In the genomic region with DNA sequence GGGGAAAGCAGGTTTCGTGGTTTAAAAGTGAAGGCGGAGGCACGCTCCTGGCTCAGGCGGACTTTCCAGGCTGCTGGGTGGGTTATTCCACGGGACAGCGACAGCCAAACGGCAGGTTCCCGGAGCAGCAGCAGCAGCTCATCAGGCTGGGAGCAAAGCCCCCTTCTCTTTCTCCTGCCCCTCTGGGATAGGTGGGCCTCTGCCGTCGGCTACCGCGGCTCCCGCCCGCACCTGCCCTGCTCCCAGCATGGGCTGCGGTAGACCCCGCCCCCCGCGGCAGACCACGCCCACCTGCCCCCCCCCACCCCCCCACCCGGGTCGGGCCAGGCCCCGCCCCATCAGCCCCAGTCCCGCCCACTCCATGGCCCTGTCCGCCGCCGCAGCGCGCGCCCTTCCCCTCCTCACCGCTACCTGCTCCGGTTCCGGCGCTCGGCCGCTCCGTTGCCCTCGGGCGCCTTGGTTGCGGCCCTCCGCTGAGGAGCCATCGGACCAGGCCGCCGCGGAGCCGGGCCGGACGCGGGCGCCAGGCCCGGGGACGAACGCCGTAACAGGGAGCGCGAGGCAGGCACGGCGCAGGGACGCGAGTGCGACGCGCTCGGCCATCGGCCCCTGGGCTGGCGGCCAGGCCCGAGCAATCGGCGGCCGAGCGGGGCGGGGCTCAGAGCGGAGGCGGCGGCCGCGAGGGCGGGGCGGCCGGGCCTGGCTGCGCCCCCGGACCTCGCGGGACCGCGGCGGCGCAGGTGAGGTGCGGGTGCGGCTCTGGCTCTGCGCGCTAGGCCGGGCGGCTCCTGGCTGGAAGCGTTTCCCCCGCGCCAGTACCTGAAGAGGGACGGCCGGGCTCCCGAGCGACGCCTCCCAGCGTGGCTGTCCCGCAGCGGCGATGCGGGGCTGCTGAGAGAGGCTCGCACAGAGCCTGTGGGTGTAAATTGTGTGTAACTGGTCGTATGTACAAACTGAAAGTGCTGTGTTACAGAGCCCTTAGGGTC, we compare ENCODE assay signal across 1 cellular context.
TF ChIP-seq lines count a peak whose summit lies in the region.

A gene (plus strand): TSS at position 347 of the 986 bp plus-strand sequence. CDS start 1,453 bp downstream, outside the sequence.
A gene with protein sequence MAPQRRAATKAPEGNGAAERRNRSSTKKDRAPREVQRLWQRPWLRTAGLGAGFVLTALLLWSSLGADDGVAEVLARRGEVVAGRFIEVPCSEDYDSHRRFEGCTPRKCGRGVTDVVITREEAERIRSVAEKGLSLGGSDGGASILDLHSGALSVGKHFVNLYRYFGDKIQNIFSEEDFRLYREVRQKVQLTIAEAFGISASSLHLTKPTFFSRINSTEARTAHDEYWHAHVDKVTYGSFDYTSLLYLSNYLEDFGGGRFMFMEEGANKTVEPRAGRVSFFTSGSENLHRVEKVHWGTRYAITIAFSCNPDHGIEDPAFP (minus strand): TSS at position 586 of the 986 bp plus-strand sequence. CDS start 101 bp downstream, at position 485.

TF ChIP-seq in HepG2, 621 proteins besides CTCF, POLR2A, EP300 and RAD21 (continued from another document and continues in another):
- TF ChIP-seq, protein P1, sequence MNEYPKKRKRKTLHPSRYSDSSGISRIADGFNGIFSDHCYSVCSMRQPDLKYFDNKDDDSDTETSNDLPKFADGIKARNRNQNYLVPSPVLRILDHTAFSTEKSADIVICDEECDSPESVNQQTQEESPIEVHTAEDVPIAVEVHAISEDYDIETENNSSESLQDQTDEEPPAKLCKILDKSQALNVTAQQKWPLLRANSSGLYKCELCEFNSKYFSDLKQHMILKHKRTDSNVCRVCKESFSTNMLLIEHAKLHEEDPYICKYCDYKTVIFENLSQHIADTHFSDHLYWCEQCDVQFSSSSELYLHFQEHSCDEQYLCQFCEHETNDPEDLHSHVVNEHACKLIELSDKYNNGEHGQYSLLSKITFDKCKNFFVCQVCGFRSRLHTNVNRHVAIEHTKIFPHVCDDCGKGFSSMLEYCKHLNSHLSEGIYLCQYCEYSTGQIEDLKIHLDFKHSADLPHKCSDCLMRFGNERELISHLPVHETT (CRISPR knock-in tag; conservative IDR thresholded peaks at IDR 0.05), result peak; percentile 75; the same call in 1 of the 2 replicates
- TF ChIP-seq ZNF367 (CRISPR knock-in tag; IDR thresholded peaks at IDR 0.05; ENCODE audit: borderline replicate concordance) (no peak), FOXA3 (CRISPR knock-in tag; IDR thresholded peaks at IDR 0.05) (peak; percentile 28; the same call in 1 of the 2 replicates), ZNF879 (CRISPR knock-in tag; IDR thresholded peaks at IDR 0.05) (no peak), GTF2F1 (IDR thresholded peaks at IDR 0.05; ENCODE audit: low read length) (no peak), TBP (CRISPR knock-in tag; IDR thresholded peaks at IDR 0.05) (0 out of 2 replicates have a peak, but pooled peaks have one; percentile 30), ZNF543 (CRISPR knock-in tag; IDR thresholded peaks at IDR 0.05) (peak; percentile 47; the same call in 1 of the 2 replicates), ATRX (CRISPR knock-in tag; IDR thresholded peaks at IDR 0.05; ENCODE audit: borderline replicate concordance) (no peak), REXO4 (CRISPR knock-in tag; IDR thresholded peaks at IDR 0.05; ENCODE audit: borderline replicate concordance) (peak; percentile 17; the same call in 1 of the 2 replicates), RFX5 (IDR thresholded peaks at IDR 0.05; ENCODE audit: low read depth, low read length) (no peak), ZNF780A (CRISPR knock-in tag; IDR thresholded peaks at IDR 0.05) (no peak), ZMAT3 (CRISPR knock-in tag; conservative IDR thresholded peaks at IDR 0.05) (peak; percentile 85; the same call in 1 of the 2 replicates), ZNF292 (CRISPR knock-in tag; IDR thresholded peaks at IDR 0.05; ENCODE audit: borderline replicate concordance, low read depth) (no peak), RFX1 (IDR thresholded peaks at IDR 0.05) (no peak), ESRRA (CRISPR knock-in tag; IDR thresholded peaks at IDR 0.05; ENCODE audit: low read depth) (no peak), RFX3 (CRISPR knock-in tag; IDR thresholded peaks at IDR 0.05) (no peak), MZF1 (CRISPR knock-in tag; IDR thresholded peaks at IDR 0.05; ENCODE audit: borderline replicate concordance) (no peak), KMT2A (CRISPR knock-in tag; IDR thresholded peaks at IDR 0.05) (peak; percentile 85), MEIS1 (CRISPR knock-in tag; IDR thresholded peaks at IDR 0.05; ENCODE audit: borderline replicate concordance) (no peak), FIP1L1 (IDR thresholded peaks at IDR 0.05; ENCODE audit: borderline replicate concordance, insufficient read depth, low read depth, low read length) (no peak), ZNF234 (CRISPR knock-in tag; conservative IDR thresholded peaks at IDR 0.05) (no peak), ZNF605 (CRISPR knock-in tag; IDR thresholded peaks at IDR 0.05) (no peak; the same call in 1 of the 2 replicates), ELF3 (CRISPR knock-in tag; IDR thresholded peaks at IDR 0.05) (peak; percentile 70), NFE2L1 (CRISPR knock-in tag; IDR thresholded peaks at IDR 0.05; ENCODE audit: borderline replicate concordance) (no peak; the same call in 1 of the 2 replicates), CBFB (CRISPR knock-in tag; IDR thresholded peaks at IDR 0.05) (no peak; the same call in 1 of the 2 replicates), ATF7-NPFF (CRISPR knock-in tag; IDR thresholded peaks at IDR 0.05; ENCODE audit: low read depth) (peak; percentile 93), ZNF510 (CRISPR knock-in tag; IDR thresholded peaks at IDR 0.05; ENCODE audit: low read depth) (no peak), ZSCAN12 (CRISPR knock-in tag; IDR thresholded peaks at IDR 0.05) (peak; percentile 68; the same call in 1 of the 2 replicates)
- TF ChIP-seq, protein P2, sequence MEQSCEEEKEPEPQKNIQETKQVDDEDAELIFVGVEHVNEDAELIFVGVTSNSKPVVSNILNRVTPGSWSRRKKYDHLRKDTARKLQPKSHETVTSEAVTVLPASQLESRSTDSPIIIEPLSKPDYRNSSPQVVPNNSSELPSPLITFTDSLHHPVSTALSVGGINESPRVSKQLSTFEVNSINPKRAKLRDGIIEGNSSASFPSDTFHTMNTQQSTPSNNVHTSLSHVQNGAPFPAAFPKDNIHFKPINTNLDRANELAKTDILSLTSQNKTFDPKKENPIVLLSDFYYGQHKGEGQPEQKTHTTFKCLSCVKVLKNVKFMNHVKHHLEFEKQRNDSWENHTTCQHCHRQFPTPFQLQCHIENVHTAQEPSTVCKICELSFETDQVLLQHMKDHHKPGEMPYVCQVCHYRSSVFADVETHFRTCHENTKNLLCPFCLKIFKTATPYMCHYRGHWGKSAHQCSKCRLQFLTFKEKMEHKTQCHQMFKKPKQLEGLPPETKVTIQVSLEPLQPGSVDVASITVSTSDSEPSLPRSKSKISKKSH (CRISPR knock-in tag; IDR thresholded peaks at IDR 0.05; ENCODE audit: borderline replicate concordance), result no peak
- TF ChIP-seq, protein P3, sequence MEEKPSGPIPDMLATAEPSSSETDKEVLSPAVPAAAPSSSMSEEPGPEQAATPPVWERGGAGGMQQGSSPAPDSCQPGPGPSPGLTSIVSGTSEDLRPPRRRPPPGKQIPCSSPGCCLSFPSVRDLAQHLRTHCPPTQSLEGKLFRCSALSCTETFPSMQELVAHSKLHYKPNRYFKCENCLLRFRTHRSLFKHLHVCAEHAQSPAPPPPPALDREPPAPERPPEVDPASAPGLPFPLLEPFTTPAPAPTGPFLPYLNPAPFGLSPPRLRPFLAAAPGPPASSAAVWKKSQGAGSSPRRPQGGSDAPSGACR (CRISPR knock-in tag; IDR thresholded peaks at IDR 0.05), result peak; percentile 18; the same call in 1 of the 2 replicates
- TF ChIP-seq, protein P4, sequence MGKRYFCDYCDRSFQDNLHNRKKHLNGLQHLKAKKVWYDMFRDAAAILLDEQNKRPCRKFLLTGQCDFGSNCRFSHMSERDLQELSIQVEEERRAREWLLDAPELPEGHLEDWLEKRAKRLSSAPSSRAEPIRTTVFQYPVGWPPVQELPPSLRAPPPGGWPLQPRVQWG (CRISPR knock-in tag; IDR thresholded peaks at IDR 0.05; ENCODE audit: borderline replicate concordance, low read depth), result no peak
- TF ChIP-seq, protein P5, sequence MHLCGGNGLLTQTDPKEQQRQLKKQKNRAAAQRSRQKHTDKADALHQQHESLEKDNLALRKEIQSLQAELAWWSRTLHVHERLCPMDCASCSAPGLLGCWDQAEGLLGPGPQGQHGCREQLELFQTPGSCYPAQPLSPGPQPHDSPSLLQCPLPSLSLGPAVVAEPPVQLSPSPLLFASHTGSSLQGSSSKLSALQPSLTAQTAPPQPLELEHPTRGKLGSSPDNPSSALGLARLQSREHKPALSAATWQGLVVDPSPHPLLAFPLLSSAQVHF (CRISPR knock-in tag; IDR thresholded peaks at IDR 0.05), result peak; percentile 72; the same call in 1 of the 2 replicates
- TF ChIP-seq, protein P6, sequence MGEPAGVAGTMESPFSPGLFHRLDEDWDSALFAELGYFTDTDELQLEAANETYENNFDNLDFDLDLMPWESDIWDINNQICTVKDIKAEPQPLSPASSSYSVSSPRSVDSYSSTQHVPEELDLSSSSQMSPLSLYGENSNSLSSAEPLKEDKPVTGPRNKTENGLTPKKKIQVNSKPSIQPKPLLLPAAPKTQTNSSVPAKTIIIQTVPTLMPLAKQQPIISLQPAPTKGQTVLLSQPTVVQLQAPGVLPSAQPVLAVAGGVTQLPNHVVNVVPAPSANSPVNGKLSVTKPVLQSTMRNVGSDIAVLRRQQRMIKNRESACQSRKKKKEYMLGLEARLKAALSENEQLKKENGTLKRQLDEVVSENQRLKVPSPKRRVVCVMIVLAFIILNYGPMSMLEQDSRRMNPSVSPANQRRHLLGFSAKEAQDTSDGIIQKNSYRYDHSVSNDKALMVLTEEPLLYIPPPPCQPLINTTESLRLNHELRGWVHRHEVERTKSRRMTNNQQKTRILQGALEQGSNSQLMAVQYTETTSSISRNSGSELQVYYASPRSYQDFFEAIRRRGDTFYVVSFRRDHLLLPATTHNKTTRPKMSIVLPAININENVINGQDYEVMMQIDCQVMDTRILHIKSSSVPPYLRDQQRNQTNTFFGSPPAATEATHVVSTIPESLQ (CRISPR knock-in tag; conservative IDR thresholded peaks at IDR 0.05), result peak; percentile 68; the same call in 1 of the 2 replicates
- TF ChIP-seq, protein P7, sequence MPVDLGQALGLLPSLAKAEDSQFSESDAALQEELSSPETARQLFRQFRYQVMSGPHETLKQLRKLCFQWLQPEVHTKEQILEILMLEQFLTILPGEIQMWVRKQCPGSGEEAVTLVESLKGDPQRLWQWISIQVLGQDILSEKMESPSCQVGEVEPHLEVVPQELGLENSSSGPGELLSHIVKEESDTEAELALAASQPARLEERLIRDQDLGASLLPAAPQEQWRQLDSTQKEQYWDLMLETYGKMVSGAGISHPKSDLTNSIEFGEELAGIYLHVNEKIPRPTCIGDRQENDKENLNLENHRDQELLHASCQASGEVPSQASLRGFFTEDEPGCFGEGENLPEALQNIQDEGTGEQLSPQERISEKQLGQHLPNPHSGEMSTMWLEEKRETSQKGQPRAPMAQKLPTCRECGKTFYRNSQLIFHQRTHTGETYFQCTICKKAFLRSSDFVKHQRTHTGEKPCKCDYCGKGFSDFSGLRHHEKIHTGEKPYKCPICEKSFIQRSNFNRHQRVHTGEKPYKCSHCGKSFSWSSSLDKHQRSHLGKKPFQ (CRISPR knock-in tag; IDR thresholded peaks at IDR 0.05; ENCODE audit: insufficient replicate concordance), result no peak
- TF ChIP-seq, protein P8, sequence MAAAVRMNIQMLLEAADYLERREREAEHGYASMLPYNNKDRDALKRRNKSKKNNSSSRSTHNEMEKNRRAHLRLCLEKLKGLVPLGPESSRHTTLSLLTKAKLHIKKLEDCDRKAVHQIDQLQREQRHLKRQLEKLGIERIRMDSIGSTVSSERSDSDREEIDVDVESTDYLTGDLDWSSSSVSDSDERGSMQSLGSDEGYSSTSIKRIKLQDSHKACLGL (CRISPR knock-in tag; IDR thresholded peaks at IDR 0.05), result peak; percentile 79
- TF ChIP-seq, protein P9, sequence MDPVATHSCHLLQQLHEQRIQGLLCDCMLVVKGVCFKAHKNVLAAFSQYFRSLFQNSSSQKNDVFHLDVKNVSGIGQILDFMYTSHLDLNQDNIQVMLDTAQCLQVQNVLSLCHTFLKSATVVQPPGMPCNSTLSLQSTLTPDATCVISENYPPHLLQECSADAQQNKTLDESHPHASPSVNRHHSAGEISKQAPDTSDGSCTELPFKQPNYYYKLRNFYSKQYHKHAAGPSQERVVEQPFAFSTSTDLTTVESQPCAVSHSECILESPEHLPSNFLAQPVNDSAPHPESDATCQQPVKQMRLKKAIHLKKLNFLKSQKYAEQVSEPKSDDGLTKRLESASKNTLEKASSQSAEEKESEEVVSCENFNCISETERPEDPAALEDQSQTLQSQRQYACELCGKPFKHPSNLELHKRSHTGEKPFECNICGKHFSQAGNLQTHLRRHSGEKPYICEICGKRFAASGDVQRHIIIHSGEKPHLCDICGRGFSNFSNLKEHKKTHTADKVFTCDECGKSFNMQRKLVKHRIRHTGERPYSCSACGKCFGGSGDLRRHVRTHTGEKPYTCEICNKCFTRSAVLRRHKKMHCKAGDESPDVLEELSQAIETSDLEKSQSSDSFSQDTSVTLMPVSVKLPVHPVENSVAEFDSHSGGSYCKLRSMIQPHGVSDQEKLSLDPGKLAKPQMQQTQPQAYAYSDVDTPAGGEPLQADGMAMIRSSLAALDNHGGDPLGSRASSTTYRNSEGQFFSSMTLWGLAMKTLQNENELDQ (CRISPR knock-in tag; IDR thresholded peaks at IDR 0.05; ENCODE audit: borderline replicate concordance), result no peak; the same call in 1 of the 2 replicates
- TF ChIP-seq, protein P10, sequence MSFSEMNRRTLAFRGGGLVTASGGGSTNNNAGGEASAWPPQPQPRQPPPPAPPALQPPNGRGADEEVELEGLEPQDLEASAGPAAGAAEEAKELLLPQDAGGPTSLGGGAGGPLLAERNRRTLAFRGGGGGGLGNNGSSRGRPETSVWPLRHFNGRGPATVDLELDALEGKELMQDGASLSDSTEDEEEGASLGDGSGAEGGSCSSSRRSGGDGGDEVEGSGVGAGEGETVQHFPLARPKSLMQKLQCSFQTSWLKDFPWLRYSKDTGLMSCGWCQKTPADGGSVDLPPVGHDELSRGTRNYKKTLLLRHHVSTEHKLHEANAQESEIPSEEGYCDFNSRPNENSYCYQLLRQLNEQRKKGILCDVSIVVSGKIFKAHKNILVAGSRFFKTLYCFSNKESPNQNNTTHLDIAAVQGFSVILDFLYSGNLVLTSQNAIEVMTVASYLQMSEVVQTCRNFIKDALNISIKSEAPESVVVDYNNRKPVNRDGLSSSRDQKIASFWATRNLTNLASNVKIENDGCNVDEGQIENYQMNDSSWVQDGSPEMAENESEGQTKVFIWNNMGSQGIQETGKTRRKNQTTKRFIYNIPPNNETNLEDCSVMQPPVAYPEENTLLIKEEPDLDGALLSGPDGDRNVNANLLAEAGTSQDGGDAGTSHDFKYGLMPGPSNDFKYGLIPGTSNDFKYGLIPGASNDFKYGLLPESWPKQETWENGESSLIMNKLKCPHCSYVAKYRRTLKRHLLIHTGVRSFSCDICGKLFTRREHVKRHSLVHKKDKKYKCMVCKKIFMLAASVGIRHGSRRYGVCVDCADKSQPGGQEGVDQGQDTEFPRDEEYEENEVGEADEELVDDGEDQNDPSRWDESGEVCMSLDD (CRISPR knock-in tag; IDR thresholded peaks at IDR 0.05; ENCODE audit: borderline replicate concordance), result no peak
- TF ChIP-seq, protein P11, sequence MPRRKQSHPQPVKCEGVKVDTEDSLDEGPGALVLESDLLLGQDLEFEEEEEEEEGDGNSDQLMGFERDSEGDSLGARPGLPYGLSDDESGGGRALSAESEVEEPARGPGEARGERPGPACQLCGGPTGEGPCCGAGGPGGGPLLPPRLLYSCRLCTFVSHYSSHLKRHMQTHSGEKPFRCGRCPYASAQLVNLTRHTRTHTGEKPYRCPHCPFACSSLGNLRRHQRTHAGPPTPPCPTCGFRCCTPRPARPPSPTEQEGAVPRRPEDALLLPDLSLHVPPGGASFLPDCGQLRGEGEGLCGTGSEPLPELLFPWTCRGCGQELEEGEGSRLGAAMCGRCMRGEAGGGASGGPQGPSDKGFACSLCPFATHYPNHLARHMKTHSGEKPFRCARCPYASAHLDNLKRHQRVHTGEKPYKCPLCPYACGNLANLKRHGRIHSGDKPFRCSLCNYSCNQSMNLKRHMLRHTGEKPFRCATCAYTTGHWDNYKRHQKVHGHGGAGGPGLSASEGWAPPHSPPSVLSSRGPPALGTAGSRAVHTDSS (CRISPR knock-in tag; conservative IDR thresholded peaks at IDR 0.05), result 0 out of 2 replicates have a peak, but pooled peaks have one; percentile 86
